Comparison of ENCODE assay signal across 10 cellular contexts in genomic region chr1:59484090-59484489, GRCh38.
DNase-seq lines count a peak whose midpoint lies in the region; ATAC-seq, FAIRE-seq and TF ChIP-seq lines count a peak whose summit lies in the region.
"Had no signal": no experiment of that assay in that cellular context is flagged by ENCODE, and none has a peak within 500 bp of the region (broad histone marks: within the 10 kb centered on the region; RNA-seq: fewer than 3 reads in every experiment).

No MANE protein-coding gene starts in this region.

- in situ Hi-C loops in GM13976 (cut with MboI; ENCODE audit: low sequenced_read_pairs, unreplicated experiment), result no loop called here

- H3K27ac ChIP-seq in A549 (peak overlapping the region; percentile 22 to 75; a peak in 4 of 6 replicates), HEK293 (ENCODE audit: extremely low read depth, low read depth, low read length) (no peak overlapping the region)

- peak; percentile 23 to 29 for DNase-seq in A549 (ENCODE audit: low read depth in 1 of 2, low spot score in 1 of 2)
- DNase-seq in amniotic epithelial cell (ENCODE audit: low read depth), result peak; percentile 92
- DNase-seq in inferior parietal cortex (ENCODE audit: extremely low spot score), result peak; percentile 43
- DNase-seq in GM13976 (ENCODE audit: low spot score), result no peak
- no peak for DNase-seq in stimulated activated CD4-positive, alpha-beta T cell treated with anti-CD3 and anti-CD28 coated beads, Interleukin-4, amount 100 ng/mL, for 4 hours
- no peak for DNase-seq in H7
- no peak for DNase-seq in medulla oblongata (ENCODE audit: extremely low spot score)
- DNase-seq: CD4-positive, alpha-beta T cell; MV-4-11 had no signal

- WGBS in A549 (ENCODE audit: missing lambda C conversion rate), result 5% methylated on average over 1 of the region's 1 CpG

- TF ChIP-seq CTCF in A549 (IDR thresholded peaks at IDR 0.05) (no peak), HEK293 (tag by site-specific recombination; IDR thresholded peaks at IDR 0.05) (no peak), GM13976 (IDR thresholded peaks at IDR 0.05; ENCODE audit: borderline replicate concordance, control extremely low read depth, extremely low read depth, insufficient read depth, missing control alignments) (no peak)

- no peaks in the 10 kb centered on the region for H3K27me3 ChIP-seq in H7 (ENCODE audit: control insufficient read depth, insufficient read depth, low read length)

- TF ChIP-seq RAD21 in A549 (conservative IDR thresholded peaks at IDR 0.05 in 1 of 2, IDR thresholded peaks at IDR 0.05 in 1 of 2), result no peak

- CTCF ChIA-PET in A549 (lab: Yijun Ruan, JAX), result no interaction called here
- CTCF ChIA-PET in HEK293 (lab: Yijun Ruan, JAX), result interaction anchor here (0.5 kb wide), 1 partner anchor 19 kb away, joined by 3 read pairs; no protein-coding TSS in a partner anchor

- no peak for FAIRE-seq in A549 (lab: Jason Lieb, UNC)

- ATAC-seq in A549, result peak; percentile 76 to 84; a peak in 4 of 6 replicates

- no peak for TF ChIP-seq POLR2A in A549 (IDR thresholded peaks at IDR 0.05; ENCODE audit: low read length)

- H3K9me3 ChIP-seq in A549 (no peaks in the 10 kb centered on the region), HEK293 (ENCODE audit: control insufficient read depth, insufficient read depth, low read depth, low read length) (no peaks in the 10 kb centered on the region)

- POLR2A ChIA-PET in A549 (lab: Yijun Ruan, JAX) (no interaction called here), HEK293 (lab: Yijun Ruan, JAX) (no interaction called here)

- H3K4me3 ChIP-seq in A549 (no peak overlapping the region), HEK293 (ENCODE audit: low read depth, low read length) (no peak overlapping the region), H7 (ENCODE audit: insufficient read depth, low read depth, low read length) (no peak overlapping the region)

- no peak for TF ChIP-seq EP300 in A549 (IDR thresholded peaks at IDR 0.05)

- H3K36me3 ChIP-seq in HEK293 (ENCODE audit: control insufficient read depth in 2 of 2, insufficient read depth in 1 of 2, low read length in 2 of 2) (no peaks in the 10 kb centered on the region), H7 (replicated peaks; ENCODE audit: control insufficient read depth, insufficient read depth, low read length) (no peaks in the 10 kb centered on the region)

- H3K4me1 ChIP-seq in A549 (peaks cover 37% of the 10 kb centered on the region), HEK293 (ENCODE audit: control insufficient read depth, insufficient read depth, low read length) (0 out of 2 replicates have a peak, but pooled peaks cover 2% of the 10 kb centered on the region)

- peak overlapping the region; percentile 27 for H3K4me2 ChIP-seq in A549

TF ChIP-seq in A549, 52 proteins besides CTCF, POLR2A, EP300 and RAD21:
- TF ChIP-seq JUNB (IDR thresholded peaks at IDR 0.05), result peak; percentile 31
- TF ChIP-seq CHD4 (IDR thresholded peaks at IDR 0.05; ENCODE audit: borderline replicate concordance), result no peak
- TF ChIP-seq E2F6 (IDR thresholded peaks at IDR 0.05; ENCODE audit: borderline replicate concordance, low read depth), result no peak
- TF ChIP-seq HOXB13 (CRISPR knock-in tag; IDR thresholded peaks at IDR 0.05; ENCODE audit: low read depth), result no peak
- 0 out of 2 replicates have a peak, but pooled peaks have one; percentile 26 for TF ChIP-seq FOSL2 (IDR thresholded peaks at IDR 0.05)
- TF ChIP-seq FOSL2 (CRISPR knock-in tag; IDR thresholded peaks at IDR 0.05), result peak; percentile 67
- no peak for TF ChIP-seq HOXB5 (CRISPR knock-in tag; IDR thresholded peaks at IDR 0.05)
- TF ChIP-seq GATA3 (IDR thresholded peaks at IDR 0.05; ENCODE audit: borderline replicate concordance), result no peak

TF ChIP-seq in HEK293, 187 proteins besides CTCF, POLR2A, EP300 and RAD21 (continues in another document):
- TF ChIP-seq ZBTB48 (tag by site-specific recombination; IDR thresholded peaks at IDR 0.05) (peak; percentile 26; the same call in 1 of the 2 replicates), ZBTB7A (tag by site-specific recombination; IDR thresholded peaks at IDR 0.05; ENCODE audit: low read depth) (no peak), ZNF664 (tag by site-specific recombination; IDR thresholded peaks at IDR 0.05) (peak; percentile 24; the same call in 1 of the 2 replicates), ZNF366 (tag by site-specific recombination; conservative IDR thresholded peaks at IDR 0.05) (peak; percentile 37; the same call in 1 of the 2 replicates), ZNF311 (tag by site-specific recombination; IDR thresholded peaks at IDR 0.05; ENCODE audit: borderline replicate concordance) (no peak), ZBTB6 (tag by site-specific recombination; IDR thresholded peaks at IDR 0.05) (peak; percentile 25; the same call in 1 of the 2 replicates), PRDM1 (tag by site-specific recombination; IDR thresholded peaks at IDR 0.05) (peak; percentile 29; the same call in 1 of the 2 replicates), ZNF843 (tag by site-specific recombination; IDR thresholded peaks at IDR 0.05) (no peak), ZFP69B (tag by site-specific recombination; IDR thresholded peaks at IDR 0.05) (no peak), ZSCAN4 (tag by site-specific recombination; IDR thresholded peaks at IDR 0.05) (no peak), ZNF645 (tag by site-specific recombination; IDR thresholded peaks at IDR 0.05) (no peak)
- TF ChIP-seq, protein P1, sequence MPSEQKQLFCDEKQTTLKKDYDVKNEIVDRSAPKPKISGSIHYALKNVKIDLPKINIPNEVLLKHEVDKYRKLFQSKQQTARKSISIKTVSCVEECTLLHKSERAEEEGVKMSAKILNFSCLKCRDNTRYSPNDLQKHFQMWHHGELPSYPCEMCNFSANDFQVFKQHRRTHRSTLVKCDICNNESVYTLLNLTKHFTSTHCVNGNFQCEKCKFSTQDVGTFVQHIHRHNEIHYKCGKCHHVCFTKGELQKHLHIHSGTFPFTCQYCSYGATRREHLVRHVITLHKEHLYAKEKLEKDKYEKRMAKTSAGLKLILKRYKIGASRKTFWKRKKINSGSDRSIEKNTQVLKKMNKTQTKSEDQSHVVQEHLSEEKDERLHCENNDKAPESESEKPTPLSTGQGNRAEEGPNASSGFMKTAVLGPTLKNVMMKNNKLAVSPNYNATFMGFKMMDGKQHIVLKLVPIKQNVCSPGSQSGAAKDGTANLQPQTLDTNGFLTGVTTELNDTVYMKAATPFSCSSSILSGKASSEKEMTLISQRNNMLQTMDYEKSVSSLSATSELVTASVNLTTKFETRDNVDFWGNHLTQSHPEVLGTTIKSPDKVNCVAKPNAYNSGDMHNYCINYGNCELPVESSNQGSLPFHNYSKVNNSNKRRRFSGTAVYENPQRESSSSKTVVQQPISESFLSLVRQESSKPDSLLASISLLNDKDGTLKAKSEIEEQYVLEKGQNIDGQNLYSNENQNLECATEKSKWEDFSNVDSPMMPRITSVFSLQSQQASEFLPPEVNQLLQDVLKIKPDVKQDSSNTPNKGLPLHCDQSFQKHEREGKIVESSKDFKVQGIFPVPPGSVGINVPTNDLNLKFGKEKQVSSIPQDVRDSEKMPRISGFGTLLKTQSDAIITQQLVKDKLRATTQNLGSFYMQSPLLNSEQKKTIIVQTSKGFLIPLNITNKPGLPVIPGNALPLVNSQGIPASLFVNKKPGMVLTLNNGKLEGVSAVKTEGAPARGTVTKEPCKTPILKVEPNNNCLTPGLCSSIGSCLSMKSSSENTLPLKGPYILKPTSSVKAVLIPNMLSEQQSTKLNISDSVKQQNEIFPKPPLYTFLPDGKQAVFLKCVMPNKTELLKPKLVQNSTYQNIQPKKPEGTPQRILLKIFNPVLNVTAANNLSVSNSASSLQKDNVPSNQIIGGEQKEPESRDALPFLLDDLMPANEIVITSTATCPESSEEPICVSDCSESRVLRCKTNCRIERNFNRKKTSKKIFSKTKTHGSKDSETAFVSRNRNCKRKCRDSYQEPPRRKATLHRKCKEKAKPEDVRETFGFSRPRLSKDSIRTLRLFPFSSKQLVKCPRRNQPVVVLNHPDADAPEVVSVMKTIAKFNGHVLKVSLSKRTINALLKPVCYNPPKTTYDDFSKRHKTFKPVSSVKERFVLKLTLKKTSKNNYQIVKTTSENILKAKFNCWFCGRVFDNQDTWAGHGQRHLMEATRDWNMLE (tag by site-specific recombination; conservative IDR thresholded peaks at IDR 0.05; ENCODE audit: low read depth), result no peak

Comparison
In these comparisons a context has a peak if more than half of its experiments do, and no peak if none do; other contexts are left out.
1. DNase-seq: peak in A549 (2 of 2), amniotic epithelial cell (single experiment) and inferior parietal cortex (single experiment); none in GM13976 (single experiment), stimulated activated CD4-positive, alpha-beta T cell treated with anti-CD3 and anti-CD28 coated beads, Interleukin-4, amount 100 ng/mL, for 4 hours (0 of 2), H7 (single experiment) and medulla oblongata (single experiment).